Comparison of ENCODE assay signal across 19 cellular contexts in genomic region chr11:1473011-1473628, GRCh38.
"Had no signal": no experiment of that assay in that cellular context is flagged by ENCODE, and none has a peak within 500 bp of the region (broad histone marks: within the 10 kb centered on the region; RNA-seq: fewer than 3 reads in every experiment).

No MANE protein-coding gene starts in this region.

- H3K36me3 Mint-ChIP-seq: activated naive CD8-positive, alpha-beta T cell treated with anti-CD3 and anti-CD28 coated beads, Interleukin-2, amount 10 ng/mL, durations not matched to agents 7 days and 5 days; WTC11 had no signal

- H3K27me3 ChIP-seq: heart left ventricle, neutrophil had no signal

- ATAC-seq: activated T-cell treated with anti-CD3 and anti-CD28 coated beads, Interleukin-2, amount 50 U/mL, for 4 hours; heart left ventricle; left lobe of liver; natural killer cell treated with Interleukin-12 subunit alpha and Interleukin-12 subunit beta and Interleukin-15 and Interleukin-18, amount 100 ng/mL, for 72 hours; stimulated activated naive CD8-positive, alpha-beta T cell treated with anti-CD3 and anti-CD28 coated beads, Interleukin-15, Interleukin-2, amounts not matched to agents 100 U/mL and 50 U/mL, for 24 hours; WTC11 had no signal

- H3K9me3 Mint-ChIP-seq: activated naive CD8-positive, alpha-beta T cell treated with anti-CD3 and anti-CD28 coated beads, Interleukin-2, amount 10 ng/mL, durations not matched to agents 7 days and 5 days; activated T-cell treated with anti-CD3 and anti-CD28 coated beads, Interleukin-2, amount 50 U/mL, for 4 hours; activated T-helper 2 cell treated with anti-CD3 and anti-CD28 coated beads, Interferon-gamma antibody, Interleukin-2, Interleukin-4, amounts not matched to agents 10 μg/mL and 5 μg/mL and 100 μg/mL, durations not matched to agents 14 hours and 24 hours and 36 hours; endodermal cell; natural killer cell treated with Interleukin-12 subunit alpha and Interleukin-12 subunit beta and Interleukin-15 and Interleukin-18, amount 100 ng/mL, for 72 hours; WTC11 had no signal

- H3K27ac ChIP-seq: neutrophil had no signal

- DNase-seq: activated CD8-positive, alpha-beta memory T cell treated with anti-CD3 and anti-CD28 coated beads for 24 hours; activated CD8-positive, alpha-beta memory T cell treated with anti-CD3 and anti-CD28 coated beads, Interleukin-2, amount 50 U/mL, for 48 hours; activated naive CD4-positive, alpha-beta T cell; activated naive CD8-positive, alpha-beta T cell treated with anti-CD3 and anti-CD28 coated beads, Interleukin-2, amount 10 ng/mL, durations not matched to agents 7 days and 5 days; activated T-cell treated with anti-CD3 and anti-CD28 coated beads, Interleukin-2, amount 50 U/mL, for 4 hours; amniotic stem cell; cerebellar nuclear complex; cortex of kidney; endodermal cell; midbrain; stimulated activated CD4-positive, alpha-beta T cell treated with anti-CD3 and anti-CD28 coated beads, Interleukin-4, amount 100 ng/mL, for 4 hours; stimulated activated naive CD8-positive, alpha-beta T cell treated with anti-CD3 and anti-CD28 coated beads, Interleukin-15, Interleukin-2, amounts not matched to agents 100 U/mL and 50 U/mL, for 24 hours; T-helper 1 cell had no signal

- H3K27me3 Mint-ChIP-seq: activated naive CD8-positive, alpha-beta T cell treated with anti-CD3 and anti-CD28 coated beads, Interleukin-2, amount 10 ng/mL, durations not matched to agents 7 days and 5 days; natural killer cell treated with Interleukin-12 subunit alpha and Interleukin-12 subunit beta and Interleukin-15 and Interleukin-18, amount 100 ng/mL, for 72 hours had no signal

- H3K9me3 ChIP-seq: heart left ventricle, neutrophil had no signal

- H3K4me3 ChIP-seq: heart left ventricle had no signal

- H3K4me1 Mint-ChIP-seq: activated naive CD8-positive, alpha-beta T cell treated with anti-CD3 and anti-CD28 coated beads, Interleukin-2, amount 10 ng/mL, durations not matched to agents 7 days and 5 days; endodermal cell; WTC11 had no signal

- H3K4me3 Mint-ChIP-seq: activated naive CD8-positive, alpha-beta T cell treated with anti-CD3 and anti-CD28 coated beads, Interleukin-2, amount 10 ng/mL, durations not matched to agents 7 days and 5 days; activated T-cell treated with anti-CD3 and anti-CD28 coated beads, Interleukin-2, amount 50 U/mL, for 4 hours; endodermal cell; natural killer cell treated with Interleukin-12 subunit alpha and Interleukin-12 subunit beta and Interleukin-15 and Interleukin-18, amount 100 ng/mL, for 72 hours; WTC11 had no signal

- H3K27ac Mint-ChIP-seq: activated naive CD8-positive, alpha-beta T cell treated with anti-CD3 and anti-CD28 coated beads, Interleukin-2, amount 10 ng/mL, durations not matched to agents 7 days and 5 days; activated T-helper 2 cell treated with anti-CD3 and anti-CD28 coated beads, Interferon-gamma antibody, Interleukin-2, Interleukin-4, amounts not matched to agents 10 μg/mL and 5 μg/mL and 100 μg/mL, durations not matched to agents 14 hours and 24 hours and 36 hours; endodermal cell; natural killer cell treated with Interleukin-12 subunit alpha and Interleukin-12 subunit beta and Interleukin-15 and Interleukin-18, amount 100 ng/mL, for 72 hours; WTC11 had no signal
